In the genomic region with DNA sequence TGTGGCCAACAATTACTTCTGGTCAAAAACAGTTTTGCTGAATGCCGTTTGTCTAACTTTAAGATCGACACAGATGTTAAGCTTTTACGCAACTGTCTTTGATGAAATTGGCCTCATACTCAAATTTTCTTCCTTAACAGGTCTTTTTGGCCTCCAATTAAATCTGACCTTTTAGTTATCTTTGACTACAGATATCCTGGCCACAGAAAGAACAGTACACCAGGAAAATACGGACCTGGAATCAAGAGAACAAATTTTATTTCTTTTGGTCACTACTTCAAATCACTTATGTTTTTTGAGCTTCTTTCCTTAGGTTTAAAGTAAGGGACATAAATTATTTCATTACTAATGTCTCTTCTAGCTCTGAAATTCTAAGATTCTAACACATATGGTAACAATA, we compare ENCODE assay signal across 23 cellular contexts.
"Had no signal": no experiment of that assay in that cellular context is flagged by ENCODE, and none has a peak within 500 bp of the region (broad histone marks: within the 10 kb centered on the region; RNA-seq: fewer than 3 reads in every experiment).

No MANE protein-coding gene starts in this region.

- H3K4me1 ChIP-seq: breast epithelium, left lung, uterus had no signal

- H3K27me3 Mint-ChIP-seq: activated CD4-positive, alpha-beta memory T cell treated with anti-CD3 and anti-CD28 coated beads, Interleukin-2, amount 10 ng/mL, durations not matched to agents 7 days and 5 days; activated CD4-positive, alpha-beta T cell treated with anti-CD3 and anti-CD28 coated beads, Interleukin-2, amount 10 ng/mL, durations not matched to agents 7 days and 5 days; activated T-cell treated with anti-CD3 and anti-CD28 coated beads, Interleukin-2, amount 50 U/mL, for 24 hours; central memory CD8-positive, alpha-beta T cell; dendritic cell treated with granulocyte-macrophage colony-stimulating factor and Interleukin-4, amounts not matched to agents 40 ng/mL and 50 ng/mL, for 4 days had no signal

- H3K9me3 Mint-ChIP-seq: activated CD4-positive, alpha-beta memory T cell treated with anti-CD3 and anti-CD28 coated beads, Interleukin-2, amount 10 ng/mL, durations not matched to agents 7 days and 5 days; activated CD4-positive, alpha-beta T cell treated with anti-CD3 and anti-CD28 coated beads, Interleukin-2, amount 10 ng/mL, durations not matched to agents 7 days and 5 days; activated naive CD4-positive, alpha-beta T cell treated with anti-CD3 and anti-CD28 coated beads, Interleukin-2, amount 50 U/mL, for 72 hours; activated T-cell treated with anti-CD3 and anti-CD28 coated beads, Interleukin-2, amount 50 U/mL, for 24 hours; central memory CD8-positive, alpha-beta T cell; dendritic cell treated with granulocyte-macrophage colony-stimulating factor and Interleukin-4, amounts not matched to agents 40 ng/mL and 50 ng/mL, for 4 days; nephron had no signal

- H3K4me3 ChIP-seq: breast epithelium, left lung, mucosa of descending colon, thoracic aorta, uterus had no signal

- H3K27me3 ChIP-seq: breast epithelium, left lung, neutrophil, uterus had no signal

- ATAC-seq: activated naive CD4-positive, alpha-beta T cell treated with anti-CD3 and anti-CD28 coated beads, Interleukin-2, amount 50 U/mL, for 72 hours; left lung; mucosa of descending colon had no signal

- H3K36me3 ChIP-seq: breast epithelium had no signal

- H3K4me3 Mint-ChIP-seq: activated CD4-positive, alpha-beta memory T cell treated with anti-CD3 and anti-CD28 coated beads, Interleukin-2, amount 10 ng/mL, durations not matched to agents 7 days and 5 days; activated CD4-positive, alpha-beta T cell treated with anti-CD3 and anti-CD28 coated beads, Interleukin-2, amount 10 ng/mL, durations not matched to agents 7 days and 5 days; activated T-cell treated with anti-CD3 and anti-CD28 coated beads, Interleukin-2, amount 50 U/mL, for 24 hours; central memory CD8-positive, alpha-beta T cell; dendritic cell treated with granulocyte-macrophage colony-stimulating factor and Interleukin-4, amounts not matched to agents 40 ng/mL and 50 ng/mL, for 4 days; nephron had no signal

- H3K36me3 Mint-ChIP-seq: activated naive CD4-positive, alpha-beta T cell treated with anti-CD3 and anti-CD28 coated beads, Interleukin-2, amount 50 U/mL, for 72 hours had no signal

- H3K27ac ChIP-seq: breast epithelium, left lung, neutrophil, thoracic aorta, uterus had no signal

- DNase-seq: activated CD4-positive, alpha-beta memory T cell treated with anti-CD3 and anti-CD28 coated beads, Interleukin-2, amount 10 ng/mL, durations not matched to agents 7 days and 5 days; activated CD4-positive, alpha-beta T cell treated with anti-CD3 and anti-CD28 coated beads for 1 hour; activated CD4-positive, alpha-beta T cell treated with anti-CD3 and anti-CD28 coated beads, Interleukin-2, amount 10 ng/mL, durations not matched to agents 7 days and 5 days; activated CD8-positive, alpha-beta memory T cell treated with anti-CD3 and anti-CD28 coated beads, Interleukin-2, amount 50 U/mL, for 48 hours; activated gamma-delta T cell treated with Interleukin-2 at 50 U/mL for 16 hours; activated T-cell treated with anti-CD3 and anti-CD28 coated beads, Interleukin-2, amount 50 U/mL, for 24 hours; effector CD4-positive, alpha-beta T cell; left lung; mucosa of descending colon; stimulated activated naive CD4-positive, alpha-beta T cell treated with Interleukin-2 at 50 U/mL for 16 hours; T-helper 9 cell; trophoblast cell; uterus had no signal

- H3K27ac Mint-ChIP-seq: activated CD4-positive, alpha-beta memory T cell treated with anti-CD3 and anti-CD28 coated beads, Interleukin-2, amount 10 ng/mL, durations not matched to agents 7 days and 5 days; activated CD4-positive, alpha-beta T cell treated with anti-CD3 and anti-CD28 coated beads, Interleukin-2, amount 10 ng/mL, durations not matched to agents 7 days and 5 days; activated naive CD4-positive, alpha-beta T cell treated with anti-CD3 and anti-CD28 coated beads, Interleukin-2, amount 50 U/mL, for 72 hours; activated T-cell treated with anti-CD3 and anti-CD28 coated beads, Interleukin-2, amount 50 U/mL, for 24 hours; dendritic cell treated with granulocyte-macrophage colony-stimulating factor and Interleukin-4, amounts not matched to agents 40 ng/mL and 50 ng/mL, for 4 days; nephron had no signal

- FAIRE-seq: endometrium, islet of Langerhans, TTC549 had no signal

- H3K9me3 ChIP-seq: breast epithelium, left lung, mucosa of descending colon, neutrophil, thoracic aorta, uterus had no signal

- H3K4me1 Mint-ChIP-seq: activated CD4-positive, alpha-beta memory T cell treated with anti-CD3 and anti-CD28 coated beads, Interleukin-2, amount 10 ng/mL, durations not matched to agents 7 days and 5 days; activated CD4-positive, alpha-beta T cell treated with anti-CD3 and anti-CD28 coated beads, Interleukin-2, amount 10 ng/mL, durations not matched to agents 7 days and 5 days; central memory CD8-positive, alpha-beta T cell; nephron had no signal
